Comparison of ENCODE assay signal across 13 cellular contexts in the genomic region with DNA sequence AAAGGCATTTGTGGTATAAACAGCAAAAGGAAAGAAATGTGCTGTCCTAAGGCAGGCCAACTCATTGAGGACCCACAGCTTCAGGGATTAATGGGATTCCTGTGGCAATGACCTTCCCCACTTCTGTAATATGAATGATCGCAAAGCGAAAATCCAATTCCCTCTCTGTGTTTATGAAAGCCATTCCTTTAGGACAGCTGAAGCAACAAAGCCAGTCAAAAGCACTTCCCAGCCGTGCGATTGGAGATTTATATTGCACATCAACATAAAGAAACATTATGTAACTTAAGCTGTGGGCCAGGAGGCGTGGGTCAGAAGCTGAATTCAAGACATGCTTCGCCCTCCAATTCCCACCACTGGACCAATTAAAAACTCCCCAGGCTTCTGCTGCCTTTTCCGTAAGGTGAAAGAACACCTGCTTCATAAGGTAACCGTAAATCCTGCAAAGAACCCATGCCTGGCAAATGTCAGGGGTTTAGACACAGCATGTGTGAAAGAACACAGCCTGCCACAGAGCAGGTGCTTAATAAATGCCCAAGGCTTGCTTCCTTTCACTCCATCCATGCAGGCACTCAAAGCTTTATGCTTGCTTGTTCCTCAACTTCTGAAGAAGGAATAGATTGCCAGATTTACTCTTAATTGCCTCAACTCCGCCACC.
DNase-seq lines count a peak whose midpoint lies in the region; ATAC-seq and TF ChIP-seq lines count a peak whose summit lies in the region.
"Had no signal": no experiment of that assay in that cellular context is flagged by ENCODE, and none has a peak within 500 bp of the region (broad histone marks: within the 10 kb centered on the region; RNA-seq: fewer than 3 reads in every experiment).

No MANE protein-coding gene starts in this region.

- intact Hi-C loops in left cardiac atrium (cut with DNase I) = no loop called here
- intact Hi-C loops in left lung (cut with DNase I) = no loop called here

- peaks cover 10% of the 10 kb centered on the region for H3K4me1 Mint-ChIP-seq in progenitor cell of endocrine pancreas (ENCODE audit: low read depth)
- H3K4me1 Mint-ChIP-seq: IgD-negative memory B cell had no signal

- H3K27me3 Mint-ChIP-seq in progenitor cell of endocrine pancreas = no peaks in the 10 kb centered on the region
- H3K27me3 Mint-ChIP-seq: IgD-negative memory B cell had no signal

- no peak for TF ChIP-seq CTCF in brain microvascular endothelial cell (IDR thresholded peaks at IDR 0.05; ENCODE audit: low read depth, low read length, missing control alignments)
- TF ChIP-seq CTCF in progenitor cell of endocrine pancreas (IDR thresholded peaks at IDR 0.05; ENCODE audit: unreplicated experiment) = no peak
- TF ChIP-seq CTCF in left lung (IDR thresholded peaks at IDR 0.05) = no peak

- in situ Hi-C loops in brain microvascular endothelial cell (cut with HindIII; ENCODE audit: low pct_ligation_motif_present, low sequenced_read_pairs) = no loop called here

- H3K36me3 ChIP-seq in brain microvascular endothelial cell (replicated peaks) = no peaks in the 10 kb centered on the region
- H3K36me3 ChIP-seq in left lung = no peaks in the 10 kb centered on the region

- ATAC-seq in left cardiac atrium (no peak), left lung (no peak)
- ATAC-seq: HCT116, SK-N-SH treated with all-trans-retinoic acid at 6 μM for 48 hours had no signal

- DNase-seq in NCI-H1092 treated with DMSO at 0.1 percent for 48 hours (lab: John Stamatoyannopoulos, UW) (peak; percentile 68), NCI-H345 (lab: John Stamatoyannopoulos, UW) (peak; percentile 93), brain microvascular endothelial cell (peak; percentile 40), progenitor cell of endocrine pancreas (ENCODE audit: low spot score, unreplicated experiment) (no peak), NCI-H1048 (lab: John Stamatoyannopoulos, UW) (no peak), left cardiac atrium (no peak), left lung (no peak), Kasumi-1 (lab: John Stamatoyannopoulos, UW) (no peak)
- DNase-seq: activated CD4-positive, alpha-beta T cell treated with anti-CD3 and anti-CD28 coated beads, Interleukin-2, amount 50 U/mL, for 4 hours had no signal

- H3K4me3 Mint-ChIP-seq in progenitor cell of endocrine pancreas (ENCODE audit: low read depth) = no peak overlapping the region
- H3K4me3 Mint-ChIP-seq: IgD-negative memory B cell had no signal

- no peaks in the 10 kb centered on the region for H3K9me3 ChIP-seq in left lung

- no peaks in the 10 kb centered on the region for H3K27me3 ChIP-seq in brain microvascular endothelial cell (replicated peaks)
- no peaks in the 10 kb centered on the region for H3K27me3 ChIP-seq in left lung

- no peaks in the 10 kb centered on the region for H3K4me1 ChIP-seq in left lung

- H3K27ac ChIP-seq in brain microvascular endothelial cell (no peak overlapping the region), left lung (no peak overlapping the region)
- H3K27ac ChIP-seq: coronary artery had no signal

- H3K27ac Mint-ChIP-seq in progenitor cell of endocrine pancreas = peak overlapping the region; percentile 37

- H3K9me3 Mint-ChIP-seq in progenitor cell of endocrine pancreas (ENCODE audit: low read depth) = no peaks in the 10 kb centered on the region

- no peaks in the 10 kb centered on the region for H3K36me3 Mint-ChIP-seq in progenitor cell of endocrine pancreas (ENCODE audit: insufficient read depth)
- H3K36me3 Mint-ChIP-seq: IgD-negative memory B cell had no signal

- no peak overlapping the region for H3K4me3 ChIP-seq in brain microvascular endothelial cell (ENCODE audit: low read depth, low read length)
- H3K4me3 ChIP-seq in left lung = no peak overlapping the region
- H3K4me3 ChIP-seq: coronary artery had no signal

Comparison
In these comparisons a context has a peak if more than half of its experiments do, and no peak if none do; other contexts are left out.
1. DNase-seq: peak in NCI-H1092 treated with DMSO at 0.1 percent for 48 hours (single experiment), NCI-H345 (single experiment) and brain microvascular endothelial cell (single experiment); none in progenitor cell of endocrine pancreas (single experiment), NCI-H1048 (single experiment), left cardiac atrium (single experiment), left lung (0 of 2) and Kasumi-1 (0 of 2).